In the genomic region with DNA sequence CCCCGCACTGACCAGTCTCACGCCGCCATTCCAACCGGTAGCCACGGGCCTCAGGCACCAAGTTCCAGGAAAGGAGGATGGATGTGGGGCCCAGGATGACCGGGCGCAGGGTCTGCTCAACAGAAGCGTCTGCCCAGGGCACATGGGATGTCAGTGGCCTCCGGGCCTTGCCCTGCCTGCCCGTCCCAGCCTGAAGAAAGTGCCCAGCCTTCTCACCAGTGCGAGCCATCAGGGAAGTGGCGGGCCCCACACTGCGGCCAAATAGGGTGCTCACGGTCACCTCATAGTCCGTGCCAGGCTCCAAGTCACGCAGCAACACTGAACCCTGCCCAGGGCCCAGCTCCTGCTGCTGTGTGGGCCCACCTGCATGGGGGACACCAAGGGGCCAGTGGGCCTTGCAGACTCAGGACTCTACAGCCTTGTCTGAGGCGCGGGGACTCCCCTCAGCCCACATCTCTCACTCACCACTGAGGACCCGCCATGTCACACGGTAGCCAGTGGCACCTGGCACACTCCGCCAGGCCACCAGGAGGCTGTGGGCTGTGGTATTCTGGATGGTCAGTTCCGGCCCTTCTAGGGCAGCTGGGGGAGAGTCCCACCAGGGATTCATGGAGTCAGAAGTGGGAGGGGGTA, we compare ENCODE assay signal across 1 cellular context.
TF ChIP-seq lines count a peak whose summit lies in the region.

No MANE protein-coding gene starts in this region.

TF ChIP-seq in IMR-90, 13 proteins besides CTCF, POLR2A, EP300 and RAD21:
- TF ChIP-seq FOS (IDR thresholded peaks at IDR 0.05; ENCODE audit: low read depth, low read length) (no peak), MAFK (IDR thresholded peaks at IDR 0.05; ENCODE audit: low read depth, low read length) (no peak), MXI1 (IDR thresholded peaks at IDR 0.05; ENCODE audit: borderline replicate concordance, low read depth, low read length) (no peak), MAZ (IDR thresholded peaks at IDR 0.05; ENCODE audit: borderline replicate concordance, low read depth, low read length) (no peak)
